In the genomic region with DNA sequence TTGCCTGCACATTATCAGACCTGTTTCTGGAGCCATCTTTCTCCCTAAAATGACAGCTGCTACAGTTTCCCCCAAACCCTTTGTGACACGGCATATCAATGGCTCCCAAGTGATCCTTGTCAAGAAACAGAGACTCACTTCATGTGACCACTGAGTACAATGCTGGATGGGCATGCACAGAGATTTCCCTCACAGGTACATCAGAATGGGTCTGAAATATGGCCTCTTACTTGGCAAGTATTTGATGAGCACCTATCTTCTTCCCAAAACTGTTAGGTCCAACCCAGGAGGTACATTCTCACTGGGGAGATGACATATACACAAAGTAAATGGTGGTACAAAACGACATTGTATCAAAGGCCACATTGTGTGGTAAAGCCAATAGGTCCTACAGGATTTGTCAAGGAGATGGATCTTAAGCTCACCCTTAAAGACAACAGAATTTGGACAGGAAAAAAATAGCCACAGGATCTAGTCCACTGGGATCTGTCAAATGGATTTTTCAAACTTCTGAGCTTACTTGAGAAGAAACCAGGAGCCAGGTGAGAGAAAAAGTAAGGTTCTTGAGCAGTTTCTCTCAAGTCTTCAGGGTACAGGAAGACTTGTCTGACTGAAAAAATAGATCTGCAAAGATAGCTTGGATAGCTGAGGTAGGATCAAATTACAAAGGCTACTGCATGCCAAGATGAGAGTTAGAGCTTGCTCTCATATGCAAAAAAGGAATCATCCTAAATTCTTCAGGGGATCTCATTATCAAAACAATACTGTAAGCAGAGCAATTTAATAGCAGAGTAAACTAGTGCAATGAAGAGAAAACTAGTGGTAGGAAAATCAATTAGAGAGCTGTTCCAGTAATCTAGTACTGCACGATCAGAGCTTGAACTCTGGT, we compare ENCODE assay signal across 1 cellular context.
TF ChIP-seq lines count a peak whose summit lies in the region.

No MANE protein-coding gene starts in this region.

TF ChIP-seq in WTC11, 78 proteins besides CTCF, POLR2A, EP300 and RAD21 (continued from another document):
- TF ChIP-seq JAZF1 (CRISPR knock-in tag; IDR thresholded peaks at IDR 0.05) = no peak
- TF ChIP-seq ZNF138 (CRISPR knock-in tag; conservative IDR thresholded peaks at IDR 0.05) = no peak
- TF ChIP-seq, protein P1, sequence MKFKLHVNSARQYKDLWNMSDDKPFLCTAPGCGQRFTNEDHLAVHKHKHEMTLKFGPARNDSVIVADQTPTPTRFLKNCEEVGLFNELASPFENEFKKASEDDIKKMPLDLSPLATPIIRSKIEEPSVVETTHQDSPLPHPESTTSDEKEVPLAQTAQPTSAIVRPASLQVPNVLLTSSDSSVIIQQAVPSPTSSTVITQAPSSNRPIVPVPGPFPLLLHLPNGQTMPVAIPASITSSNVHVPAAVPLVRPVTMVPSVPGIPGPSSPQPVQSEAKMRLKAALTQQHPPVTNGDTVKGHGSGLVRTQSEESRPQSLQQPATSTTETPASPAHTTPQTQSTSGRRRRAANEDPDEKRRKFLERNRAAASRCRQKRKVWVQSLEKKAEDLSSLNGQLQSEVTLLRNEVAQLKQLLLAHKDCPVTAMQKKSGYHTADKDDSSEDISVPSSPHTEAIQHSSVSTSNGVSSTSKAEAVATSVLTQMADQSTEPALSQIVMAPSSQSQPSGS (CRISPR knock-in tag; IDR thresholded peaks at IDR 0.05; ENCODE audit: borderline replicate concordance, low read depth) = no peak
- TF ChIP-seq, protein P2, sequence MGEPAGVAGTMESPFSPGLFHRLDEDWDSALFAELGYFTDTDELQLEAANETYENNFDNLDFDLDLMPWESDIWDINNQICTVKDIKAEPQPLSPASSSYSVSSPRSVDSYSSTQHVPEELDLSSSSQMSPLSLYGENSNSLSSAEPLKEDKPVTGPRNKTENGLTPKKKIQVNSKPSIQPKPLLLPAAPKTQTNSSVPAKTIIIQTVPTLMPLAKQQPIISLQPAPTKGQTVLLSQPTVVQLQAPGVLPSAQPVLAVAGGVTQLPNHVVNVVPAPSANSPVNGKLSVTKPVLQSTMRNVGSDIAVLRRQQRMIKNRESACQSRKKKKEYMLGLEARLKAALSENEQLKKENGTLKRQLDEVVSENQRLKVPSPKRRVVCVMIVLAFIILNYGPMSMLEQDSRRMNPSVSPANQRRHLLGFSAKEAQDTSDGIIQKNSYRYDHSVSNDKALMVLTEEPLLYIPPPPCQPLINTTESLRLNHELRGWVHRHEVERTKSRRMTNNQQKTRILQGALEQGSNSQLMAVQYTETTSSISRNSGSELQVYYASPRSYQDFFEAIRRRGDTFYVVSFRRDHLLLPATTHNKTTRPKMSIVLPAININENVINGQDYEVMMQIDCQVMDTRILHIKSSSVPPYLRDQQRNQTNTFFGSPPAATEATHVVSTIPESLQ (CRISPR knock-in tag; IDR thresholded peaks at IDR 0.05) = no peak
- TF ChIP-seq, protein P3, sequence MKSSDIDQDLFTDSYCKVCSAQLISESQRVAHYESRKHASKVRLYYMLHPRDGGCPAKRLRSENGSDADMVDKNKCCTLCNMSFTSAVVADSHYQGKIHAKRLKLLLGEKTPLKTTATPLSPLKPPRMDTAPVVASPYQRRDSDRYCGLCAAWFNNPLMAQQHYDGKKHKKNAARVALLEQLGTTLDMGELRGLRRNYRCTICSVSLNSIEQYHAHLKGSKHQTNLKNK (CRISPR knock-in tag; IDR thresholded peaks at IDR 0.05) = no peak
- TF ChIP-seq HMGA2 (CRISPR knock-in tag; IDR thresholded peaks at IDR 0.05) = no peak
- no peak for TF ChIP-seq MXD4 (CRISPR knock-in tag; IDR thresholded peaks at IDR 0.05; ENCODE audit: borderline replicate concordance)
- TF ChIP-seq TCF7 (CRISPR knock-in tag; IDR thresholded peaks at IDR 0.05; ENCODE audit: low read depth) = no peak
- no peak for TF ChIP-seq NR2C2 (CRISPR knock-in tag; IDR thresholded peaks at IDR 0.05)
- TF ChIP-seq ZNF121 (CRISPR knock-in tag; IDR thresholded peaks at IDR 0.05) = no peak
- TF ChIP-seq CREM (CRISPR knock-in tag; IDR thresholded peaks at IDR 0.05) = no peak
- no peak for TF ChIP-seq MYBL2 (CRISPR knock-in tag; IDR thresholded peaks at IDR 0.05)
- TF ChIP-seq ZNF423 (CRISPR knock-in tag; IDR thresholded peaks at IDR 0.05) = no peak
